ENCODE assay signal across 1 cellular context in the genomic region with DNA sequence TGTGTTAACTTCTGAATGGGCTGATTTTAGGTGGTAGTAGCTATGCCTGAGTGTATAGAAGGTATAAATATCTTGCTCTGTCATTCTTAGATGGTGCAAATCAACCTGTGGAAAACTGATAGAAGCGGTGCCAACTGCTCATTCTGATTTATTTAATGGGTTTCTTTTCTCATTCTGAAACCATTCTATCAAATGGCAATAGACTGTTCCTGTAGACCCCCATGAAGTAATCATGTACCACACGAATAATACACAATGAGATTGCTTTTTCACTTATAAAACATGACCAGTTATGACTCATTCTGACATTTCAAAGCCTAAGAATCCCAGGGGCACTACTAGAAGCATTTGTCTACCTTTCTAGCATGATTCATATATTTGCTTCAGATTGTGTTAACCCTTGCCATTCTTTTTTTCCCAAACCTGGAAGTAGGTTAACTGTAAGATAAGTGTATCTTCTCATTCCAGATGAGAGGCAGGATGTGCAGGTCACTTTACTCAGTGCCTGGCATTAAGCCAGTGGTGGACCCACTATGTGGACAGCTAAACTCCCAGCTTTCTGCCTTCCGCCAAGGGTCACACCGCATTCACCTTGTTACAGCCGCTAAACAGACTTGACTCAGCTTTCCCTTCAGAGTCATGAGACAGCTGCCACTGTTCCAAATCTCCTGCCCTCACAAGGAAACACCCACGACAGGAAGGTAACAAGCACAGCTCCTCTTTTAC.
A peak's percentile ranks its signal among the peaks of the same experiment; 100 is the strongest.
TF ChIP-seq lines count a peak whose summit lies in the region.

No MANE protein-coding gene starts in this region.

TF ChIP-seq in HCT116, 20 proteins besides CTCF, POLR2A, EP300 and RAD21 (continued from another document):
- TF ChIP-seq, protein P1, sequence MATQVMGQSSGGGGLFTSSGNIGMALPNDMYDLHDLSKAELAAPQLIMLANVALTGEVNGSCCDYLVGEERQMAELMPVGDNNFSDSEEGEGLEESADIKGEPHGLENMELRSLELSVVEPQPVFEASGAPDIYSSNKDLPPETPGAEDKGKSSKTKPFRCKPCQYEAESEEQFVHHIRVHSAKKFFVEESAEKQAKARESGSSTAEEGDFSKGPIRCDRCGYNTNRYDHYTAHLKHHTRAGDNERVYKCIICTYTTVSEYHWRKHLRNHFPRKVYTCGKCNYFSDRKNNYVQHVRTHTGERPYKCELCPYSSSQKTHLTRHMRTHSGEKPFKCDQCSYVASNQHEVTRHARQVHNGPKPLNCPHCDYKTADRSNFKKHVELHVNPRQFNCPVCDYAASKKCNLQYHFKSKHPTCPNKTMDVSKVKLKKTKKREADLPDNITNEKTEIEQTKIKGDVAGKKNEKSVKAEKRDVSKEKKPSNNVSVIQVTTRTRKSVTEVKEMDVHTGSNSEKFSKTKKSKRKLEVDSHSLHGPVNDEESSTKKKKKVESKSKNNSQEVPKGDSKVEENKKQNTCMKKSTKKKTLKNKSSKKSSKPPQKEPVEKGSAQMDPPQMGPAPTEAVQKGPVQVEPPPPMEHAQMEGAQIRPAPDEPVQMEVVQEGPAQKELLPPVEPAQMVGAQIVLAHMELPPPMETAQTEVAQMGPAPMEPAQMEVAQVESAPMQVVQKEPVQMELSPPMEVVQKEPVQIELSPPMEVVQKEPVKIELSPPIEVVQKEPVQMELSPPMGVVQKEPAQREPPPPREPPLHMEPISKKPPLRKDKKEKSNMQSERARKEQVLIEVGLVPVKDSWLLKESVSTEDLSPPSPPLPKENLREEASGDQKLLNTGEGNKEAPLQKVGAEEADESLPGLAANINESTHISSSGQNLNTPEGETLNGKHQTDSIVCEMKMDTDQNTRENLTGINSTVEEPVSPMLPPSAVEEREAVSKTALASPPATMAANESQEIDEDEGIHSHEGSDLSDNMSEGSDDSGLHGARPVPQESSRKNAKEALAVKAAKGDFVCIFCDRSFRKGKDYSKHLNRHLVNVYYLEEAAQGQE (IDR thresholded peaks at IDR 0.05; ENCODE audit: low read depth): no peak
- TF ChIP-seq YY1 (IDR thresholded peaks at IDR 0.05; ENCODE audit: extremely low read depth, insufficient replicate concordance, low read depth, low read length): peak; percentile 32
- peak; percentile 57; the same call in 1 of the 2 replicates for TF ChIP-seq POLR2AphosphoS5 (IDR thresholded peaks at IDR 0.05; ENCODE audit: low read depth, low read length)
- peak; percentile 88 for TF ChIP-seq CEBPB (IDR thresholded peaks at IDR 0.05; ENCODE audit: low read depth)
- no peak for TF ChIP-seq ZNF274 (IDR thresholded peaks at IDR 0.05; ENCODE audit: low read depth, low read length)
- peak; percentile 96 for TF ChIP-seq JUND (IDR thresholded peaks at IDR 0.05)
